In genomic region chr2:105517814-105518705, GRCh38 we compare ENCODE assay signal across 12 cellular contexts.
A peak's percentile ranks its signal among the peaks of the same experiment; 100 is the strongest.
DNase-seq lines count a peak whose midpoint lies in the region; ATAC-seq and TF ChIP-seq lines count a peak whose summit lies in the region.
"Had no signal": no experiment of that assay in that cellular context is flagged by ENCODE, and none has a peak within 500 bp of the region (broad histone marks: within the 10 kb centered on the region; RNA-seq: fewer than 3 reads in every experiment).

No MANE protein-coding gene starts in this region.

- H3K4me1 ChIP-seq in Panc1 (ENCODE audit: control insufficient read depth, insufficient read depth, low read length) (peaks cover 52% of the 10 kb centered on the region), mesendoderm (ENCODE audit: control insufficient read depth, low read depth, low read length) (no peaks in the 10 kb centered on the region), foreskin keratinocyte (peaks cover 11% of the 10 kb centered on the region)

- H3K4me3 Mint-ChIP-seq in osteocyte (ENCODE audit: unreplicated experiment) = no peak overlapping the region
- H3K4me3 Mint-ChIP-seq: H9 had no signal

- no peak overlapping the region for H3K27ac Mint-ChIP-seq in osteocyte (ENCODE audit: unreplicated experiment)
- H3K27ac Mint-ChIP-seq: H9 had no signal

- ATAC-seq in Panc1 (no peak), GM19395 (IDR thresholded peaks at IDR 0.05; ENCODE audit: unreplicated experiment) (no peak), foreskin keratinocyte (no peak)

- H3K9me3 Mint-ChIP-seq in osteocyte (ENCODE audit: unreplicated experiment) = no peaks in the 10 kb centered on the region
- H3K9me3 Mint-ChIP-seq: H9 had no signal

- H2BK15ac ChIP-seq in mesendoderm (replicated peaks; ENCODE audit: low read depth) = no peak overlapping the region

- intact Hi-C loops in Panc1 (cut with micrococcal nuclease; ENCODE audit: unreplicated experiment) = no loop called here

- DNase-seq in AG20443 (ENCODE audit: low spot score) (peak; percentile 69), Panc1 (ENCODE audit: low read depth, low spot score) (no peak), fibroblast of peridontal ligament (ENCODE audit: extremely low read depth) (peak; percentile 96), osteocyte (ENCODE audit: extremely low spot score, unreplicated experiment) (peak; percentile 85), mesendoderm (no peak), foreskin keratinocyte (no peak), retina (no peak)
- DNase-seq: COR-L47; H9; kidney glomerular epithelial cell; stimulated activated CD4-positive, alpha-beta T cell treated with anti-CD3 and anti-CD28 coated beads, Interleukin-12 subunit alpha, Interleukin-12 subunit beta, amount 100 ng/mL, for 4 hours had no signal

- H3K4me3 ChIP-seq in Panc1 (ENCODE audit: low read depth in 2 of 2, low read length in 2 of 2) = no peak overlapping the region
- no peak overlapping the region for H3K4me3 ChIP-seq in mesendoderm (ENCODE audit: low read length)

- H3K9me3 ChIP-seq in Panc1 (ENCODE audit: control insufficient read depth, insufficient read depth, low read depth, low read length) = no peaks in the 10 kb centered on the region

- H3K36me3 Mint-ChIP-seq in osteocyte (ENCODE audit: unreplicated experiment) = no peaks in the 10 kb centered on the region

- H3K79me2 ChIP-seq in mesendoderm (ENCODE audit: control insufficient read depth, insufficient read depth, low read length) = no peaks in the 10 kb centered on the region

- no peaks in the 10 kb centered on the region for H3K79me1 ChIP-seq in mesendoderm (ENCODE audit: low read length)

- H4K5ac ChIP-seq in mesendoderm (ENCODE audit: low read length) = no peak overlapping the region

- H2BK120ac ChIP-seq in mesendoderm (ENCODE audit: low read depth, low read length) = no peak overlapping the region

- H3K27me3 Mint-ChIP-seq in osteocyte (ENCODE audit: unreplicated experiment) = peaks cover 39% of the 10 kb centered on the region

- H3K4me2 ChIP-seq in mesendoderm (ENCODE audit: low read length) = no peak overlapping the region

- no peak overlapping the region for H3K4ac ChIP-seq in mesendoderm (ENCODE audit: low read depth, low read length)

- H3K18ac ChIP-seq in mesendoderm (ENCODE audit: low read length) = no peak overlapping the region

- H3K36me3 ChIP-seq in Panc1 (ENCODE audit: control insufficient read depth, insufficient read depth, low read length) (no peaks in the 10 kb centered on the region), mesendoderm (ENCODE audit: control insufficient read depth, insufficient read depth, low read length) (no peaks in the 10 kb centered on the region)

- BruUV-seq in Panc1 (replicated peaks; lab: Mats Ljungman, UMichigan) = no TSS peak

- CTCF ChIA-PET in Panc1 (lab: Charles Lee) = interaction anchor here (1.2 to 1.7 kb wide), 4 partner anchors 114 to 123 kb away, joined by 3 to 4 read pairs (median 4); partner anchors contain the start of gene FHL2

- H2BK5ac ChIP-seq in mesendoderm (ENCODE audit: low read length) = no peak overlapping the region

- H3K27ac ChIP-seq in Panc1 (ENCODE audit: low read length) (peak overlapping the region; percentile 88), mesendoderm (ENCODE audit: low read depth, low read length) (no peak overlapping the region), foreskin keratinocyte (no peak overlapping the region)

- no peaks in the 10 kb centered on the region for H3K27me3 ChIP-seq in Panc1 (ENCODE audit: control insufficient read depth, insufficient read depth, low read length)
- no peaks in the 10 kb centered on the region for H3K27me3 ChIP-seq in mesendoderm (ENCODE audit: insufficient read depth, low read length, poor library complexity)
- H3K27me3 ChIP-seq in foreskin keratinocyte = peaks cover 16% of the 10 kb centered on the region

- peaks cover 27% of the 10 kb centered on the region for H3K4me1 Mint-ChIP-seq in osteocyte (ENCODE audit: unreplicated experiment)
- H3K4me1 Mint-ChIP-seq: H9 had no signal

- in situ Hi-C loops in Panc1 (cut with HindIII; ENCODE audit: low pct_unique_long_range_greater_than_20kb, low sequenced_read_pairs) = no loop called here

- TF ChIP-seq CTCF in Panc1 (IDR thresholded peaks at IDR 0.05) (no peak), osteocyte (IDR thresholded peaks at IDR 0.05) (no peak), foreskin keratinocyte (conservative IDR thresholded peaks at IDR 0.05) (no peak)

- no peak overlapping the region for H3K56ac ChIP-seq in mesendoderm (ENCODE audit: low read length)

- no peak overlapping the region for H2AK5ac ChIP-seq in mesendoderm (ENCODE audit: low read length)

- H3K9ac ChIP-seq in mesendoderm (ENCODE audit: low read length) = no peak overlapping the region

- POLR2A ChIA-PET in Panc1 (lab: Charles Lee) = interaction anchor here (0.8 to 1.1 kb wide), 2 partner anchors 118 to 126 kb away, joined by 3 to 6 read pairs; no protein-coding TSS in a partner anchor

- no CpG with 5 or more reads among the region's 8 CpGs for WGBS in mesendoderm (ENCODE audit: extremely low coverage, insufficient coverage, low lambda C conversion rate)

- no peak overlapping the region for H4K8ac ChIP-seq in mesendoderm (ENCODE audit: low read depth, low read length)

- no peak overlapping the region for H3K23ac ChIP-seq in mesendoderm (ENCODE audit: low read length)

Comparison
In these comparisons a context has a peak if more than half of its experiments do, and no peak if none do; other contexts are left out.
1. DNase-seq: peak in AG20443 (single experiment), fibroblast of peridontal ligament (single experiment) and osteocyte (single experiment); none in Panc1 (single experiment), mesendoderm (single experiment), foreskin keratinocyte (0 of 2) and retina (single experiment).